22 cellular contexts compared by ENCODE assay signal in the genomic region with DNA sequence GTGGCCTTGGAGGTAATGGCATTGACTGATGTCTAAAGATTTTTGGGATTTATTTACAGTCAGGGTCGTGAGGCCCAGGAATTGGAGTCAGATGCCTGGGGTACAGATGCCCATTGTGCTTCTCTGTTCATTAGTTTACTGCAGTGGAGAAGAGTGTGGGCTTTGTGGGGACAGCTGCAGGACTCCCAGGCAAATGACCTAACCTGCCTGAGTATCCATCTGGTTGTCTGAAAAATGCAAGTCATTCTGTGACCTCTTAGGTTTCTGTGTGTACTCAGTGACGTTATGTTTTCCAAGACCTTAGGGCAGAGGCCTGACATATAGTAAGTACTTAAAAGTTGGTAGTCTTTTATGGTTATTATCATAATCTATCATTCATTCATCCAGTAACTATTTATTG.
DNase-seq lines count a peak whose midpoint lies in the region; ATAC-seq, FAIRE-seq and TF ChIP-seq lines count a peak whose summit lies in the region.
"Had no signal": no experiment of that assay in that cellular context is flagged by ENCODE, and none has a peak within 500 bp of the region (broad histone marks: within the 10 kb centered on the region; RNA-seq: fewer than 3 reads in every experiment).

No MANE protein-coding gene starts in this region.

- no peak overlapping the region for H3K4me3 ChIP-seq in bronchial epithelial cell (ENCODE audit: low read depth, low read length)

- TF ChIP-seq CTCF in 22Rv1 (IDR thresholded peaks at IDR 0.05) (no peak), bronchial epithelial cell (IDR thresholded peaks at IDR 0.05; ENCODE audit: insufficient read depth, low read length, severe bottlenecking) (no peak)

- no peaks in the 10 kb centered on the region for H3K27me3 Mint-ChIP-seq in activated CD4-positive, alpha-beta T cell treated with anti-CD3 and anti-CD28 coated beads for 36 hours
- H3K27me3 Mint-ChIP-seq in activated CD4-positive, alpha-beta memory T cell treated with anti-CD3 and anti-CD28 coated beads for 36 hours: no peaks in the 10 kb centered on the region
- H3K27me3 Mint-ChIP-seq: CD4-positive, CD25-positive, alpha-beta regulatory T cell had no signal

- POLR2A ChIA-PET in activated CD4-positive, alpha-beta T cell treated with anti-CD3 and anti-CD28 coated beads for 36 hours (lab: Charles Lee): no interaction called here
- POLR2A ChIA-PET in activated CD4-positive, alpha-beta memory T cell treated with anti-CD3 and anti-CD28 coated beads for 36 hours (lab: Charles Lee): no interaction called here

- FAIRE-seq in bronchial epithelial cell (lab: Jason Lieb, UNC): no peak

- no peak for ATAC-seq in activated CD4-positive, alpha-beta T cell treated with anti-CD3 and anti-CD28 coated beads for 36 hours
- no peak for ATAC-seq in GM21390 (IDR thresholded peaks at IDR 0.05; ENCODE audit: unreplicated experiment)

- CTCF ChIA-PET in activated CD4-positive, alpha-beta T cell treated with anti-CD3 and anti-CD28 coated beads for 36 hours (lab: Charles Lee): interaction anchor here (0.8 to 6.7 kb wide), 5 partner anchors 15 to 311 kb away, joined by 3 to 38 read pairs (median 3); no protein-coding TSS in a partner anchor
- CTCF ChIA-PET in activated CD4-positive, alpha-beta memory T cell treated with anti-CD3 and anti-CD28 coated beads for 36 hours (lab: Charles Lee): interaction anchor here (2.1 to 4.5 kb wide), 4 partner anchors 8 to 299 kb away, joined by 9 to 67 read pairs (median 26); no protein-coding TSS in a partner anchor

- no peaks in the 10 kb centered on the region for H3K9me3 Mint-ChIP-seq in activated CD4-positive, alpha-beta T cell treated with anti-CD3 and anti-CD28 coated beads for 36 hours (ENCODE audit: low read depth)
- H3K9me3 Mint-ChIP-seq in activated CD4-positive, alpha-beta memory T cell treated with anti-CD3 and anti-CD28 coated beads for 36 hours: no peaks in the 10 kb centered on the region
- H3K9me3 Mint-ChIP-seq: CD4-positive, CD25-positive, alpha-beta regulatory T cell; mesothelial cell of epicardium; stimulated activated effector memory CD8-positive, alpha-beta T cell treated with anti-CD3 and anti-CD28 coated beads, Interleukin-12 subunit alpha, Interleukin-12 subunit beta, amount 100 ng/mL, for 72 hours had no signal

- no peak overlapping the region for H3K4me3 Mint-ChIP-seq in activated CD4-positive, alpha-beta T cell treated with anti-CD3 and anti-CD28 coated beads for 36 hours
- no peak overlapping the region for H3K4me3 Mint-ChIP-seq in activated CD4-positive, alpha-beta memory T cell treated with anti-CD3 and anti-CD28 coated beads for 36 hours
- H3K4me3 Mint-ChIP-seq: CD4-positive, CD25-positive, alpha-beta regulatory T cell; mesothelial cell of epicardium; stimulated activated effector memory CD8-positive, alpha-beta T cell treated with anti-CD3 and anti-CD28 coated beads, Interleukin-12 subunit alpha, Interleukin-12 subunit beta, amount 100 ng/mL, for 72 hours had no signal

- intact Hi-C loops in activated CD4-positive, alpha-beta T cell treated with anti-CD3 and anti-CD28 coated beads for 36 hours (cut with DNase I, micrococcal nuclease): loop anchor here (2.0 to 5.0 kb wide), 2 partner anchors 254 to 754 kb away; no protein-coding TSS in a partner anchor
- intact Hi-C loops in activated CD4-positive, alpha-beta memory T cell treated with anti-CD3 and anti-CD28 coated beads for 36 hours (cut with micrococcal nuclease): loop anchor here (2.0 kb wide), 2 partner anchors 60 to 254 kb away; partner anchors contain the start of gene SPATA13

- peak overlapping the region; percentile 74 for H3K27ac ChIP-seq in 22Rv1

- H3K27me3 ChIP-seq in bronchial epithelial cell (ENCODE audit: control insufficient read depth, insufficient read depth, low read length): no peaks in the 10 kb centered on the region

- no peak overlapping the region for H3K27ac Mint-ChIP-seq in activated CD4-positive, alpha-beta T cell treated with anti-CD3 and anti-CD28 coated beads for 36 hours
- H3K27ac Mint-ChIP-seq in activated CD4-positive, alpha-beta memory T cell treated with anti-CD3 and anti-CD28 coated beads for 36 hours: no peak overlapping the region
- H3K27ac Mint-ChIP-seq: mesothelial cell of epicardium; stimulated activated effector memory CD8-positive, alpha-beta T cell treated with anti-CD3 and anti-CD28 coated beads, Interleukin-12 subunit alpha, Interleukin-12 subunit beta, amount 100 ng/mL, for 72 hours had no signal

- no peaks in the 10 kb centered on the region for H3K36me3 ChIP-seq in bronchial epithelial cell (ENCODE audit: control insufficient read depth, insufficient read depth, low read length)

- no peaks in the 10 kb centered on the region for H3K36me3 Mint-ChIP-seq in activated CD4-positive, alpha-beta T cell treated with anti-CD3 and anti-CD28 coated beads for 36 hours (ENCODE audit: low read depth)
- no peaks in the 10 kb centered on the region for H3K36me3 Mint-ChIP-seq in activated CD4-positive, alpha-beta memory T cell treated with anti-CD3 and anti-CD28 coated beads for 36 hours
- H3K36me3 Mint-ChIP-seq: CD4-positive, CD25-positive, alpha-beta regulatory T cell; mesothelial cell of epicardium had no signal

- H3K4me1 Mint-ChIP-seq in activated CD4-positive, alpha-beta T cell treated with anti-CD3 and anti-CD28 coated beads for 36 hours: peaks cover 29% of the 10 kb centered on the region
- H3K4me1 Mint-ChIP-seq in activated CD4-positive, alpha-beta memory T cell treated with anti-CD3 and anti-CD28 coated beads for 36 hours (ENCODE audit: low read depth): peaks cover 34% of the 10 kb centered on the region

- DNase-seq in HT-29 (ENCODE audit: low spot score) (peak; percentile 48), bronchial epithelial cell (ENCODE audit: low read depth) (peak; percentile 45), medulla oblongata (ENCODE audit: extremely low spot score) (peak; percentile 74), ureter (ENCODE audit: low spot score) (no peak)
- DNase-seq in activated CD4-positive, alpha-beta T cell treated with anti-CD3 and anti-CD28 coated beads for 36 hours: no peak
- no peak for DNase-seq in activated CD4-positive, alpha-beta memory T cell treated with anti-CD3 and anti-CD28 coated beads for 36 hours
- DNase-seq: activated CD4-positive, alpha-beta T cell treated with anti-CD3 and anti-CD28 coated beads for 1 hour; activated effector memory CD4-positive, alpha-beta T cell treated with Interleukin-2 at 50 U/mL for 16 hours; CD4-positive, CD25-positive, alpha-beta regulatory T cell; central memory CD4-positive, alpha-beta T cell; effector CD8-positive, alpha-beta T cell; islet precursor cell; Karpas-422; NCI-H1092; NCI-H2107; NCI-H526 treated with DMSO at 0.1 percent for 48 hours; stimulated activated CD4-positive, alpha-beta T cell treated with anti-CD3 and anti-CD28 coated beads, Interleukin-15, amount 100 ng/mL, for 24 hours; T-helper 9 cell had no signal

Comparison
In these comparisons a context has a peak if more than half of its experiments do, and no peak if none do; other contexts are left out.
1. DNase-seq: peak in HT-29 (single experiment), bronchial epithelial cell (single experiment) and medulla oblongata (single experiment); none in ureter (single experiment), activated CD4-positive, alpha-beta T cell treated with anti-CD3 and anti-CD28 coated beads for 36 hours (single experiment) and activated CD4-positive, alpha-beta memory T cell treated with anti-CD3 and anti-CD28 coated beads for 36 hours (single experiment).